ENCODE assay signal across 9 cellular contexts in the genomic region with DNA sequence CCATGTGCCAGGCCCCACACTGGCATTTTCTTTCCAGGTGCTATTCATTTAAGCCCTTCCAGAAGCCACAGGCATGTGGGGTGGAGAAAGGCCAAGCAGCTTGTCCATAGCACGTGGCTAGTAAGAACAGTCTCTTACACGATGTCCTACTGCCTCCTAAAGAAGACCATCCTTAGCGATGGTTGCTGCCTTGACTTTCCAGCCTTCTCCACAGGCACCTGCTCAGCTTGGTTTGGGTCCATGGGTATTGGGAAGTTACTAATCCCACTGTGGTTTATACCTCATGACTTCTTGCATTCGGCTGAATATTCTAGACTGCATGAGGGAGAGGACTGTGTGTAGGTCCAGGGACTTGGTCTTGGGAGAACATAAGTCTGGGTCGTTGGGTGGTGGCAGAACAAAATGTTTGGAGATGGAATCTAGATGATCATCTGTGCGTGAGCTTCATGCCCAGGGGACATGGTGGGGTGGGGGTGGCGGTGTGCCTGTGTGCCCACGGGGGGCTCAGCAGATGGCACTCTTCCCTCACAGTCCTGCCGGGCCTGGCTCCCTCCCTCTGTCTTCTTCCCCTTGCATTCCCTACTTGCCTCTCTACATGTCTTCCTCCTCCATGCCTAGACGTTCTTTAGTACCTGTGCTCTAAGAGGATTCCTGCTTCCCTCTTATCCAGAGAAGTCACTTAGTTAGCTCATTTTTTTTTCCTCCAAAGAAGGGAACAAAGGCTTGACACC. TPM values are rescaled to one million over a fixed set of nuclear protein-coding genes. Genes with fewer than 3 reads are reported as not detected.
DNase-seq lines count a peak whose midpoint lies in the region; ATAC-seq, FAIRE-seq and TF ChIP-seq lines count a peak whose summit lies in the region.
"Had no signal": no experiment of that assay in that cellular context is flagged by ENCODE, and none has a peak within 500 bp of the region (broad histone marks: within the 10 kb centered on the region; RNA-seq: fewer than 3 reads in every experiment).

No MANE protein-coding gene starts in this region.

- H3K4me3 ChIP-seq in mucosa of descending colon: no peak overlapping the region

- no peaks in the 10 kb centered on the region for H3K36me3 ChIP-seq in mucosa of descending colon (ENCODE audit: low read depth)

- peak overlapping the region; percentile 58 for H3K27ac ChIP-seq in angular gyrus (ENCODE audit: low read depth, low read length)

- no peak for TF ChIP-seq CTCF in mucosa of descending colon (IDR thresholded peaks at IDR 0.05)

- intact Hi-C loops in mucosa of descending colon (cut with DNase I, micrococcal nuclease): no loop called here

- ATAC-seq in mucosa of descending colon: peak; percentile 34

- no peaks in the 10 kb centered on the region for H3K9me3 ChIP-seq in mucosa of descending colon

- peak; percentile 53 for DNase-seq in DMS53 (lab: John Stamatoyannopoulos, UW)
- no peak for DNase-seq in DMS53 treated with DMSO at 0.1 percent for 48 hours (lab: John Stamatoyannopoulos, UW; ENCODE audit: unreplicated experiment)
- peak; percentile 44 for DNase-seq in NCI-H1694 (lab: John Stamatoyannopoulos, UW)
- DNase-seq in mucosa of descending colon: peak in 1 of 3 donors; percentile 23
- no peak for DNase-seq in HuH-7 (ENCODE audit: low spot score)
- DNase-seq in NCI-H2081 treated with DMSO at 0.1 percent for 48 hours (lab: John Stamatoyannopoulos, UW): no peak
- no peak for DNase-seq in frontal cortex (ENCODE audit: low spot score in 2 of 2)

- no peaks in the 10 kb centered on the region for H3K4me1 ChIP-seq in mucosa of descending colon (ENCODE audit: low read depth)

- FAIRE-seq in frontal cortex (lab: Jason Lieb, UNC): no peak
- FAIRE-seq: islet of Langerhans had no signal

RNA-seq across cellular contexts. Expression of gene NINJ2, which starts 49.1 kb away (rescaled TPM):
- total RNA-seq in mucosa of descending colon (1 to 10 TPM; 3.6 to 5.2 (median 3.8) TPM), frontal cortex (2.9 TPM)

Comparison
In these comparisons a context has a peak if more than half of its experiments do, and no peak if none do; other contexts are left out.
1. DNase-seq: peak in DMS53 (single experiment) and NCI-H1694 (single experiment); none in DMS53 treated with DMSO at 0.1 percent for 48 hours (single experiment), HuH-7 (single experiment), NCI-H2081 treated with DMSO at 0.1 percent for 48 hours (single experiment) and frontal cortex (0 of 2).